Comparison of ENCODE assay signal across 8 cellular contexts in the genomic region with DNA sequence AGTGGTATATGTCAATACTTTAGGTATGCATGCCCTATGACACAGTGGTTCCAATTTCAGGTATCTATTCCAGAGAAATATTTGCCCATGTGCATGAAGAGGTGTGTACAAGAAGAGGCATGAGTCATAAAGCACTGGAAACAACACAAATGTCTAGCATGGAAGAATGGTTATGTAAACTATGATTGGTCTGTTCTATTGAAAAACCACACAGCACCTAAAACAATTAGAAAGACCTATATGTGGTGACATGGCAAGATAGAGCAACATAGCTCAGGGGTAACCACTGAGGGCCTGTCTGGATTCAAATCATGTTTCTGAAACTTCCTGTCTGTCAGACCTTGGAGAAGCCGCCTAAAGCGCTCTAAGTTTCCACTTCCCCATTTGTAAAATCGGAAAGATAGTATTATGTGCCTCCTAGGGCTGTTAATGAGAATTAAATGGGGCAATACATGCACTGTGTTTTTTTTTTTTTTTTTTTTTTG.
DNase-seq lines count a peak whose midpoint lies in the region; ATAC-seq and TF ChIP-seq lines count a peak whose summit lies in the region.

No MANE protein-coding gene starts in this region.

- no peaks in the 10 kb centered on the region for H3K79me2 ChIP-seq in PC-3 (ENCODE audit: low read length)

- BruUV-seq in PC-3 (replicated peaks; lab: Mats Ljungman, UMichigan) = no TSS peak

- CTCF ChIA-PET in PC-3 (lab: Charles Lee) = no interaction called here

- POLR2A ChIA-PET in PC-3 (lab: Charles Lee; ENCODE audit: unreplicated experiment) = no interaction called here

- peak overlapping the region; percentile 33 to 80 (median 57) for H3K4me2 ChIP-seq in BLaER1 treated with 17β-estradiol and CSF1 and Interleukin-3, amounts not matched to agents 10 nM and 100 nM
- H3K4me2 ChIP-seq in PC-3 (ENCODE audit: low read length) = peak overlapping the region; percentile 52

- H3K4me3 ChIP-seq in BLaER1 treated with 17β-estradiol and CSF1 and Interleukin-3, amounts not matched to agents 10 nM and 100 nM = no peak overlapping the region
- H3K4me3 ChIP-seq in PC-3 (ENCODE audit: low read length) (no peak overlapping the region), epithelial cell of esophagus (ENCODE audit: low read length) (no peak overlapping the region), gastrocnemius medialis (no peak overlapping the region)

- ATAC-seq in GM19023 (IDR thresholded peaks at IDR 0.05; ENCODE audit: unreplicated experiment) (peak; percentile 83), HG03066 (IDR thresholded peaks at IDR 0.05; ENCODE audit: low read depth, unreplicated experiment) (peak; percentile 83), PC-3 (peak; percentile 98), gastrocnemius medialis (no peak), left colon (no peak)

- H3K9me2 ChIP-seq in PC-3 (replicated peaks; ENCODE audit: low read length) = no peaks in the 10 kb centered on the region

- TF ChIP-seq POLR2A in gastrocnemius medialis (IDR thresholded peaks at IDR 0.05) = no peak

- in situ Hi-C loops in gastrocnemius medialis (cut with MboI; ENCODE audit: low sequenced_read_pairs in 4 of 4) = no loop called here

- H3F3A ChIP-seq in PC-3 (ENCODE audit: low read length, unreplicated experiment) = peaks cover 9% of the 10 kb centered on the region

- no peak overlapping the region for H2AFZ ChIP-seq in PC-3 (ENCODE audit: low read length)

- no peaks in the 10 kb centered on the region for H3K27me3 ChIP-seq in BLaER1 treated with 17β-estradiol and CSF1 and Interleukin-3, amounts not matched to agents 10 nM and 100 nM
- H3K27me3 ChIP-seq in PC-3 (ENCODE audit: low read length) (no peaks in the 10 kb centered on the region), gastrocnemius medialis (no peaks in the 10 kb centered on the region)

- intact Hi-C loops in PC-3 (cut with micrococcal nuclease) (loop anchor here (1.0 kb wide), 1 partner anchor 20 kb away; no protein-coding TSS in a partner anchor), gastrocnemius medialis (cut with DNase I; ENCODE audit: low total_unique reads) (no loop called here), left colon (cut with DNase I, micrococcal nuclease) (no loop called here)

- DNase-seq in PC-3 (peak; percentile 97), epithelial cell of esophagus (ENCODE audit: low read depth) (peak; percentile 93), gastrocnemius medialis (no peak), left colon (no peak), NCI-H1436 (lab: John Stamatoyannopoulos, UW) (no peak)

- TF ChIP-seq CTCF in PC-3 (conservative IDR thresholded peaks at IDR 0.05; ENCODE audit: low read depth, low read length) (no peak), epithelial cell of esophagus (IDR thresholded peaks at IDR 0.05; ENCODE audit: insufficient read depth, low read depth, low read length, missing control alignments) (no peak), gastrocnemius medialis (IDR thresholded peaks at IDR 0.05 in 4 of 5, conservative IDR thresholded peaks at IDR 0.05 in 1 of 5) (no peak)

- no peaks in the 10 kb centered on the region for H4K20me1 ChIP-seq in BLaER1 treated with 17β-estradiol and CSF1 and Interleukin-3, amounts not matched to agents 10 nM and 100 nM
- no peaks in the 10 kb centered on the region for H4K20me1 ChIP-seq in PC-3 (ENCODE audit: low read length)

- H3K9ac ChIP-seq in BLaER1 treated with 17β-estradiol and CSF1 and Interleukin-3, amounts not matched to agents 10 nM and 100 nM = peak overlapping the region in 5 of 11 experiments; percentile 31 to 55 (median 51); a peak in 8 of 22 replicates
- H3K9ac ChIP-seq in PC-3 (ENCODE audit: low read length) = no peak overlapping the region

- peaks cover 42 to 86% (median 56%) of the 10 kb centered on the region in 10 experiments for H3K4me1 ChIP-seq in BLaER1 treated with 17β-estradiol and CSF1 and Interleukin-3, amounts not matched to agents 10 nM and 100 nM
- peaks cover 19% of the 10 kb centered on the region for H3K4me1 ChIP-seq in PC-3 (ENCODE audit: insufficient read depth, low read length)
- H3K4me1 ChIP-seq in gastrocnemius medialis = no peaks in the 10 kb centered on the region

- H3K27ac ChIP-seq in BLaER1 treated with 17β-estradiol and CSF1 and Interleukin-3, amounts not matched to agents 10 nM and 100 nM = peak overlapping the region in 10 of 11 experiments; percentile 42 to 86 (median 71); a peak in 19 of 22 replicates
- peak overlapping the region; percentile 27 for H3K27ac ChIP-seq in PC-3 (ENCODE audit: low read length)
- no peak overlapping the region for H3K27ac ChIP-seq in gastrocnemius medialis

- no peaks in the 10 kb centered on the region for H3K36me3 ChIP-seq in BLaER1 treated with 17β-estradiol and CSF1 and Interleukin-3, amounts not matched to agents 10 nM and 100 nM
- H3K36me3 ChIP-seq in PC-3 (ENCODE audit: low read depth, low read length) = no peaks in the 10 kb centered on the region
- H3K36me3 ChIP-seq in gastrocnemius medialis = no peaks in the 10 kb centered on the region

- H3K9me3 ChIP-seq in BLaER1 treated with 17β-estradiol and CSF1 and Interleukin-3, amounts not matched to agents 10 nM and 100 nM (replicated peaks in 1 of 11) = 0 out of 22 replicates have a peak, but pooled peaks cover 0 to 3% (median 0%) of the 10 kb centered on the region in 11 experiments
- H3K9me3 ChIP-seq in PC-3 (ENCODE audit: low read length) = no peaks in the 10 kb centered on the region
- H3K9me3 ChIP-seq in gastrocnemius medialis = no peaks in the 10 kb centered on the region

Comparison
In these comparisons a context has a peak if more than half of its experiments do, and no peak if none do; other contexts are left out.
1. H3K27ac ChIP-seq: peak in BLaER1 treated with 17β-estradiol and CSF1 and Interleukin-3, amounts not matched to agents 10 nM and 100 nM (10 of 11) and PC-3 (single experiment); none in gastrocnemius medialis (0 of 4).
2. ATAC-seq: peak in GM19023 (single experiment), HG03066 (single experiment) and PC-3 (single experiment); none in gastrocnemius medialis (0 of 2) and left colon (single experiment).
3. DNase-seq: peak in PC-3 (single experiment) and epithelial cell of esophagus (single experiment); none in gastrocnemius medialis (0 of 2), left colon (0 of 2) and NCI-H1436 (single experiment).